5 cellular contexts compared by ENCODE assay signal in the genomic region with DNA sequence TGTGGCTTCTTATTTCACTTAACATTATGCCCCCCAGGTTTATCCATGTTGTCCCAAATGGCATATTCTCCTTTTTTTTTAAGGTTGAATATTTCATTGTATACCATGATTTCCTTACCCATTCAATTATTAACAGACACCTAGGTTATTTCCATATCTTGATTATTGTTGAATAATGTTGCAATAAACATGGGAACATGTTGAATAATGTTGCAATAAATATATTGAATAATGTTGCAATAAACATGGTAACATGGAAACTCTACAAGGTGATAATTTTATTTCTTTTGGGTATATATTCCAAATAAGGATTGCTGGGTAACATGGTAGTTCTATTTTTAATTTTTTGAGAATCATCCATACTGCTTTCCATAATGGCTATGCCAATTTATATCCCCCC.
"Had no signal": no experiment of that assay in that cellular context is flagged by ENCODE, and none has a peak within 500 bp of the region (broad histone marks: within the 10 kb centered on the region; RNA-seq: fewer than 3 reads in every experiment).

No MANE protein-coding gene starts in this region.

- DNase-seq: IMR-90, KBM-7, KG1 had no signal

- H3K27ac ChIP-seq: HL-60, KMS-11 had no signal

- H3K4me2 ChIP-seq: KMS-11 had no signal

- H3K9ac ChIP-seq: KMS-11 had no signal
